ENCODE assay signal across 8 cellular contexts in the genomic region with DNA sequence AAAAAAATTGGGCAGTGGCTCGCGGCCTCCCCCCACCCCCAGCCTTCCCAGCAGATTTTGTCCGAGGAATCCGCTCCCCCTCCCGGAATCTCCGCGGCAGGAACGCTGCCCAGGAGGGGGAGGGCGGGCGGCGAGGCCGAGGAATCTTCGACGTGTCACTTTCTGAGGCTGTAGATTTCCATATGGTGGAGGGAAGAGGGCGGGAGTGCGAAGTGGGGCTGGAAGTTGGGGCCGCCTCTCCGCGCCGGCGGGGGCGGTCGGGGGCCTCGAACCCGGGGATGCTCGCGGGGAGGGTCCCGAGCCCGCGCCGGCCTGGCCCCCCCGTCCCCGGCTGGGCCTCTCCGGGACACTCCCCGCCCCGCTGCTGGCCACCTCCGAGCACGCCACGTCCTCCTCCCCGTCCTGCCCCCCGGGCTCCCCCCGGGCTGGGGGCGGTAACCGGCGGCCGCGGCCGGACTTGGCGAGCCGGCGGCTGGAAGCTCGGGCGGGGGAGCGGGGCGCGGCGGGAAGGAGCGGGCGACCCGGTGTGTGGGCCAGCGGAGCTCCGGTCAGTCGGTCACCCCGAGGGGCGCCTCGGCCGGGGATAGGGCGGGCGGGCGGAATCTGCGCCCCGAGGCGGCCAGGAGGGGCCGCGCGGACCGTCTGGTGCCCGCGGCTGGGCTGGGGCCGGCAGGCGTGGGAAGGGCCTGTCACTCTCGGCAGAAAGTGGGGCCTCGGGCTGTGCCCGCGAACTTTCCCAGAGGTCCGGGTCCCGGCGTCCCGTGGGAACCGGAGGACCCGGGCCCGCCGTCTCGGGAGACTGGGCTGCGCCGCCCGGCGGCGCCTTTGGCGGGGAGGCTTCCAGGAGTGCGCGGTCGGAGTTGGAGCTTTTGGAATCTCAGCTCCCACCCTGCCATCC. TPM values are rescaled to one million over a fixed set of nuclear protein-coding genes. Genes with fewer than 3 reads are reported as not detected.
DNase-seq lines count a peak whose midpoint lies in the region; ATAC-seq and TF ChIP-seq lines count a peak whose summit lies in the region.

No MANE protein-coding gene starts in this region.

- H3K79me2 ChIP-seq in H9 (ENCODE audit: insufficient read depth, low read length) = peaks cover 20% of the 10 kb centered on the region; the same call in 1 of the 2 replicates

- in situ Hi-C loops in G401 (cut with HindIII; ENCODE audit: low sequenced_read_pairs) = no loop called here

- peak overlapping the region; percentile 86 for H4K91ac ChIP-seq in H9 (ENCODE audit: insufficient read length, low read depth, low read length)

- H3K4me1 Mint-ChIP-seq in H9 = peaks cover 39 to 47% of the 10 kb centered on the region in 2 experiments

- no peak overlapping the region for H2BK5ac ChIP-seq in H9 (ENCODE audit: insufficient read length, low read length)

- no peaks in the 10 kb centered on the region for H4K20me1 ChIP-seq in H9 (ENCODE audit: control insufficient read depth, insufficient read depth, insufficient read length)

- H3K4me1 ChIP-seq in H9 (ENCODE audit: insufficient read depth, low read length) = peaks cover 2% of the 10 kb centered on the region; the same call in 1 of the 2 replicates

- no peak overlapping the region for H4K5ac ChIP-seq in H9 (ENCODE audit: insufficient read length, low read depth, low read length)

- peak; percentile 8 to 19 for ATAC-seq in activated CD4-positive, CD25-positive, alpha-beta regulatory T cell treated with anti-CD3 and anti-CD28 coated beads, Interleukin-2, amount 50 U/mL, for 24 hours
- peak; percentile 69 for ATAC-seq in left colon

- peak overlapping the region; percentile 39 for H2BK120ac ChIP-seq in H9 (ENCODE audit: low read depth, low read length, poor library complexity, severe bottlenecking)

- peak overlapping the region; percentile 87 to 94 for H3K4me3 Mint-ChIP-seq in H9

- H3K27me3 ChIP-seq in H9 (ENCODE audit: insufficient read depth, low read length) = no peaks in the 10 kb centered on the region

- no peak overlapping the region for H2AK5ac ChIP-seq in H9 (ENCODE audit: insufficient read length, low read length)

- no peak overlapping the region for H2BK15ac ChIP-seq in H9 (ENCODE audit: low read depth, low read length)

- H3K36me3 Mint-ChIP-seq in H9 (ENCODE audit: insufficient read depth in 1 of 3, low read depth in 3 of 3) = peaks cover 0 to 5% (median 0%) of the 10 kb centered on the region in 3 experiments; a peak in 3 of 7 replicates

- H3K9me3 Mint-ChIP-seq in H9 = no peaks in the 10 kb centered on the region; a peak in 2 of 5 replicates

- no peaks in the 10 kb centered on the region; the same call in 1 of the 2 replicates for H3K27me3 Mint-ChIP-seq in H9 (ENCODE audit: low read depth)

- H3K79me1 ChIP-seq in H9 (ENCODE audit: insufficient read depth, low read depth, low read length, poor library complexity, severe bottlenecking) = no peaks in the 10 kb centered on the region

- H3K14ac ChIP-seq in H9 (ENCODE audit: insufficient read depth, low read length) = peak overlapping the region; percentile 89; the same call in 1 of the 2 replicates

- no peak overlapping the region for H3T11ph ChIP-seq in H9 (ENCODE audit: low read length)

- H3K18ac ChIP-seq in H9 (ENCODE audit: insufficient read length, low read depth, low read length) = peak overlapping the region; percentile 83

- peak overlapping the region in 1 of 3 experiments; percentile 92; a peak in 2 of 7 replicates for H3K27ac Mint-ChIP-seq in H9

- peak; percentile 24 for DNase-seq in G401 (ENCODE audit: low spot score)
- peak; percentile 75 for DNase-seq in H9
- peak; percentile 19 to 22 for DNase-seq in NCI-H1930 (lab: John Stamatoyannopoulos, UW)
- DNase-seq in dedifferentiated amniotic fluid mesenchymal stem cell (ENCODE audit: extremely low spot score) = peak; percentile 80
- DNase-seq in left colon = peak; percentile 77 to 84
- DNase-seq in stimulated activated CD4-positive, alpha-beta T cell treated with anti-CD3 and anti-CD28 coated beads, Interleukin-1b, Interleukin-23, amount 100 ng/mL, for 4 hours (ENCODE audit: low read depth in 2 of 2) = peak; percentile 3 to 37
- DNase-seq in NCI-H345 treated with DMSO at 0.1 percent for 48 hours (lab: John Stamatoyannopoulos, UW; ENCODE audit: unreplicated experiment) = no peak

- no peaks in the 10 kb centered on the region for H3K9me3 ChIP-seq in H9 (ENCODE audit: control insufficient read depth, low read depth, low read length)

- no peak overlapping the region for H2BK12ac ChIP-seq in H9 (ENCODE audit: insufficient read length, low read depth, low read length)

- no peak overlapping the region for H2AFZ ChIP-seq in H9 (ENCODE audit: low read length)

- no peak overlapping the region for H4K8ac ChIP-seq in H9 (replicated peaks; ENCODE audit: insufficient read length, low read depth, low read length)

- H3K23me2 ChIP-seq in H9 (ENCODE audit: insufficient read length, low read depth, low read length, poor library complexity, severe bottlenecking) = peaks cover 13% of the 10 kb centered on the region

- H3K27ac ChIP-seq in H9 (ENCODE audit: insufficient read length, low read depth, low read length) = no peak overlapping the region

- TF ChIP-seq CTCF in H9 (conservative IDR thresholded peaks at IDR 0.05) = peak; percentile 37; the same call in 2 of the 3 replicates

- no peak overlapping the region for H3K23ac ChIP-seq in H9 (ENCODE audit: insufficient read length, low read depth, low read length)

- no CpG with 5 or more reads among the region's 103 CpGs for WGBS in H9 (ENCODE audit: extremely low coverage, insufficient read length, low lambda C conversion rate)

- H3K4ac ChIP-seq in H9 (ENCODE audit: low read depth, low read length) = no peak overlapping the region; the same call in 1 of the 2 replicates

- peak overlapping the region; percentile 77 for H3K9ac ChIP-seq in H9 (ENCODE audit: extremely low read depth, insufficient read length, low read length)

- peak overlapping the region; percentile 84 for H3K4me2 ChIP-seq in H9 (ENCODE audit: insufficient read depth, insufficient read length, low read length)

- intact Hi-C loops in left colon (cut with DNase I, micrococcal nuclease) = loop anchor here in 1 of 2 donors (5.0 kb wide), 1 partner anchor 82 kb away; no protein-coding TSS in a partner anchor

- no peak overlapping the region for H2BK20ac ChIP-seq in H9 (ENCODE audit: low read depth, low read length, poor library complexity, severe bottlenecking)

- no peak overlapping the region for H3K56ac ChIP-seq in H9 (ENCODE audit: insufficient read length, low read depth, low read length)

RNA-seq across cellular contexts. Expression of gene FNDC3B, which starts 0.9 kb away (rescaled TPM):
- 12.7 and 22.9 TPM in 2 replicates for total RNA-seq in G401 (2014; rRNA removed; shearing (Covaris generic))
- total RNA-seq in H9 (2021) (42.3 and 43.8 TPM in 2 replicates), left colon (100 to 1,000 TPM; 100 to 113 TPM)
